1 cellular context compared by ENCODE assay signal in genomic region chr15:79977431-79977940, GRCh38.
TF ChIP-seq lines count a peak whose summit lies in the region.

No MANE protein-coding gene starts in this region.

TF ChIP-seq in K562, 482 proteins besides CTCF, POLR2A, EP300 and RAD21 (continued from another document and continues in another):
- 0 out of 2 replicates have a peak, but pooled peaks have one; percentile 7 for TF ChIP-seq CUX1 (CRISPR knock-in tag; IDR thresholded peaks at IDR 0.05)
- no peak for TF ChIP-seq ADNP (tag; IDR thresholded peaks at IDR 0.05)
- no peak for TF ChIP-seq ZNF121 (CRISPR knock-in tag; conservative IDR thresholded peaks at IDR 0.05)
- TF ChIP-seq ZKSCAN8 (CRISPR knock-in tag; IDR thresholded peaks at IDR 0.05), result peak; percentile 48; the same call in 1 of the 2 replicates
- no peak for TF ChIP-seq MEF2A (IDR thresholded peaks at IDR 0.05; ENCODE audit: control insufficient read depth, low read depth, low read length)
- no peak for TF ChIP-seq PKNOX1 (IDR thresholded peaks at IDR 0.05)
- TF ChIP-seq KDM2B (CRISPR knock-in tag; IDR thresholded peaks at IDR 0.05), result no peak
- TF ChIP-seq TEAD4 (IDR thresholded peaks at IDR 0.05; ENCODE audit: low read length), result peak; percentile 25; the same call in 1 of the 2 replicates
- no peak for TF ChIP-seq TEAD4 (CRISPR knock-in tag; IDR thresholded peaks at IDR 0.05; ENCODE audit: borderline replicate concordance)
- no peak for TF ChIP-seq HMG20B (CRISPR knock-in tag; IDR thresholded peaks at IDR 0.05)
- no peak for TF ChIP-seq ETV5 (CRISPR knock-in tag; IDR thresholded peaks at IDR 0.05; ENCODE audit: low read depth)
- 0 out of 4 replicates have a peak, but pooled peaks of 1 of the 2 experiments have one; percentile 37 for TF ChIP-seq NRF1 (conservative IDR thresholded peaks at IDR 0.05 in 1 of 2, IDR thresholded peaks at IDR 0.05 in 1 of 2)
- no peak for TF ChIP-seq RBBP5 (IDR thresholded peaks at IDR 0.05; ENCODE audit: borderline replicate concordance, insufficient read depth, low read length, poor library complexity, severe bottlenecking)
- TF ChIP-seq SRF (CRISPR knock-in tag; IDR thresholded peaks at IDR 0.05), result no peak; a peak in 1 of 4 replicates
- no peak for TF ChIP-seq NR2C2 (CRISPR knock-in tag; IDR thresholded peaks at IDR 0.05)
- TF ChIP-seq NR2C2 (tag; IDR thresholded peaks at IDR 0.05), result peak; percentile 60; the same call in 1 of the 2 replicates
- TF ChIP-seq U2AF1 (optimal IDR thresholded peaks at IDR 0.05; ENCODE audit: low read depth, low read length), result no peak
- TF ChIP-seq TSC22D4 (tag; IDR thresholded peaks at IDR 0.05), result no peak
- no peak for TF ChIP-seq NR2F6 (CRISPR knock-in tag; IDR thresholded peaks at IDR 0.05)
- TF ChIP-seq ZNF217 (CRISPR knock-in tag; IDR thresholded peaks at IDR 0.05), result no peak
- TF ChIP-seq RFX7 (CRISPR knock-in tag; IDR thresholded peaks at IDR 0.05), result no peak
- TF ChIP-seq BRD4 (IDR thresholded peaks at IDR 0.05), result 0 out of 2 replicates have a peak, but pooled peaks have one; percentile 41
- no peak for TF ChIP-seq ARID4B (CRISPR knock-in tag; IDR thresholded peaks at IDR 0.05)
- no peak for TF ChIP-seq SRSF7 (optimal IDR thresholded peaks at IDR 0.05; ENCODE audit: low read depth, low read length)
- TF ChIP-seq CREB3 (tag; conservative IDR thresholded peaks at IDR 0.05; ENCODE audit: low read depth), result peak; percentile 70; the same call in 1 of the 2 replicates
- TF ChIP-seq CREB3L1 (IDR thresholded peaks at IDR 0.05; ENCODE audit: borderline replicate concordance, low read depth), result no peak
- peak; percentile 57; the same call in 1 of the 2 replicates for TF ChIP-seq ESRRA (IDR thresholded peaks at IDR 0.05; ENCODE audit: borderline replicate concordance, low read depth)
- no peak for TF ChIP-seq HMG20A (CRISPR knock-in tag; conservative IDR thresholded peaks at IDR 0.05)
- TF ChIP-seq ARID1B (IDR thresholded peaks at IDR 0.05), result peak; percentile 65; the same call in 1 of the 2 replicates
- TF ChIP-seq PRDM10 (IDR thresholded peaks at IDR 0.05; ENCODE audit: partially characterized antibody), result peak; percentile 34
- TF ChIP-seq ZNF175 (CRISPR knock-in tag; IDR thresholded peaks at IDR 0.05; ENCODE audit: low read depth), result 0 out of 2 replicates have a peak, but pooled peaks have one; percentile 35
- TF ChIP-seq NFYB (IDR thresholded peaks at IDR 0.05; ENCODE audit: extremely low read depth, insufficient read length), result no peak
- no peak for TF ChIP-seq ATF4 (CRISPR knock-in tag; IDR thresholded peaks at IDR 0.05)
- 0 out of 2 replicates have a peak, but pooled peaks have one; percentile 16 for TF ChIP-seq MAFG (tag; conservative IDR thresholded peaks at IDR 0.05)
- TF ChIP-seq RCOR1 (IDR thresholded peaks at IDR 0.05; ENCODE audit: borderline replicate concordance in 1 of 2, low read depth in 2 of 2, low read length in 2 of 2), result no peak
- 0 out of 2 replicates have a peak, but pooled peaks have one; percentile 51 for TF ChIP-seq ZNF766 (CRISPR knock-in tag; conservative IDR thresholded peaks at IDR 0.05)
- 0 out of 2 replicates have a peak, but pooled peaks have one; percentile 49 for TF ChIP-seq MTA3 (IDR thresholded peaks at IDR 0.05; ENCODE audit: borderline replicate concordance)
- TF ChIP-seq ZNF445 (CRISPR knock-in tag; IDR thresholded peaks at IDR 0.05; ENCODE audit: low read depth), result no peak
- TF ChIP-seq ZNF324 (CRISPR knock-in tag; IDR thresholded peaks at IDR 0.05), result no peak
- TF ChIP-seq KHSRP (IDR thresholded peaks at IDR 0.05), result no peak
- TF ChIP-seq FOXP4 (CRISPR knock-in tag; IDR thresholded peaks at IDR 0.05; ENCODE audit: borderline replicate concordance), result no peak
- TF ChIP-seq MAFF (IDR thresholded peaks at IDR 0.05; ENCODE audit: low read length), result 0 out of 2 replicates have a peak, but pooled peaks have one; percentile 7
- no peak for TF ChIP-seq ZNF124 (CRISPR knock-in tag; IDR thresholded peaks at IDR 0.05)
